In genomic region chr20:63973636-63974401, GRCh38 we compare ENCODE assay signal across 1 cellular context.
TF ChIP-seq lines count a peak whose summit lies in the region.

No MANE protein-coding gene starts in this region.

TF ChIP-seq in HepG2, 621 proteins besides CTCF, POLR2A, EP300 and RAD21 (continued from another document and continues in another):
- peak; percentile 68 for TF ChIP-seq TFE3 (CRISPR knock-in tag; IDR thresholded peaks at IDR 0.05)
- peak; percentile 83 for TF ChIP-seq YY1 (IDR thresholded peaks at IDR 0.05; ENCODE audit: insufficient read depth, insufficient replicate concordance, low read depth, low read length)
- TF ChIP-seq MBNL3 (CRISPR knock-in tag; conservative IDR thresholded peaks at IDR 0.05) = no peak
- TF ChIP-seq XBP1 (CRISPR knock-in tag; IDR thresholded peaks at IDR 0.05) = no peak
- TF ChIP-seq ZFP90 (CRISPR knock-in tag; IDR thresholded peaks at IDR 0.05; ENCODE audit: borderline replicate concordance) = peak; percentile 97
- peak; percentile 48; the same call in 1 of the 2 replicates for TF ChIP-seq SRF (IDR thresholded peaks at IDR 0.05; ENCODE audit: low read depth, low read length)
- no peak for TF ChIP-seq HOMEZ (CRISPR knock-in tag; IDR thresholded peaks at IDR 0.05; ENCODE audit: low read depth)
- no peak for TF ChIP-seq TMF1 (CRISPR knock-in tag; IDR thresholded peaks at IDR 0.05; ENCODE audit: low read depth)
- peak; percentile 82; the same call in 1 of the 2 replicates for TF ChIP-seq DNMT3B (CRISPR knock-in tag; conservative IDR thresholded peaks at IDR 0.05)
- peak; percentile 36; the same call in 1 of the 2 replicates for TF ChIP-seq POLR2G (IDR thresholded peaks at IDR 0.05; ENCODE audit: low read depth, low read length)
- no peak for TF ChIP-seq BATF2 (CRISPR knock-in tag; IDR thresholded peaks at IDR 0.05)
- peak; percentile 65; the same call in 1 of the 2 replicates for TF ChIP-seq MZF1 (CRISPR knock-in tag; IDR thresholded peaks at IDR 0.05; ENCODE audit: borderline replicate concordance)
- no peak; the same call in 1 of the 2 replicates for TF ChIP-seq DNMT1 (CRISPR knock-in tag; IDR thresholded peaks at IDR 0.05)
- no peak for TF ChIP-seq NCOA5 (CRISPR knock-in tag; IDR thresholded peaks at IDR 0.05)
- TF ChIP-seq ZNF746 (CRISPR knock-in tag; IDR thresholded peaks at IDR 0.05) = no peak
- TF ChIP-seq SRSF4 (IDR thresholded peaks at IDR 0.05; ENCODE audit: low read depth, low read length, poor library complexity, severe bottlenecking) = no peak
- no peak for TF ChIP-seq ZUFSP (CRISPR knock-in tag; IDR thresholded peaks at IDR 0.05; ENCODE audit: borderline replicate concordance)
- peak; percentile 83 for TF ChIP-seq ZNF335 (CRISPR knock-in tag; IDR thresholded peaks at IDR 0.05)
- TF ChIP-seq KAT8 (CRISPR knock-in tag; IDR thresholded peaks at IDR 0.05) = peak; percentile 84
- TF ChIP-seq ZKSCAN1 (IDR thresholded peaks at IDR 0.05; ENCODE audit: low read length) = no peak
- TF ChIP-seq ZBTB44 (CRISPR knock-in tag; IDR thresholded peaks at IDR 0.05) = no peak; the same call in 1 of the 2 replicates
- TF ChIP-seq PHF21A (CRISPR knock-in tag; IDR thresholded peaks at IDR 0.05) = peak; percentile 76; the same call in 1 of the 2 replicates
- peak; percentile 78 for TF ChIP-seq ZFX (CRISPR knock-in tag; IDR thresholded peaks at IDR 0.05; ENCODE audit: low read depth)
- peak; percentile 94 for TF ChIP-seq KAT7 (CRISPR knock-in tag; IDR thresholded peaks at IDR 0.05; ENCODE audit: borderline replicate concordance)
- no peak; the same call in 1 of the 2 replicates for TF ChIP-seq NCOR1 (IDR thresholded peaks at IDR 0.05; ENCODE audit: borderline replicate concordance, low read length)
- TF ChIP-seq MXI1 (IDR thresholded peaks at IDR 0.05; ENCODE audit: borderline replicate concordance, low read depth, low read length) = peak; percentile 98
- peak; percentile 92; the same call in 1 of the 2 replicates for TF ChIP-seq ZNF782 (CRISPR knock-in tag; IDR thresholded peaks at IDR 0.05; ENCODE audit: borderline replicate concordance)
- no peak for TF ChIP-seq REXO4 (CRISPR knock-in tag; IDR thresholded peaks at IDR 0.05; ENCODE audit: borderline replicate concordance)
- 0 out of 2 replicates have a peak, but pooled peaks have one; percentile 70 for TF ChIP-seq ZNF709 (CRISPR knock-in tag; IDR thresholded peaks at IDR 0.05)
- peak; percentile 93 for TF ChIP-seq NRL (CRISPR knock-in tag; IDR thresholded peaks at IDR 0.05; ENCODE audit: borderline replicate concordance)
- TF ChIP-seq DRAP1 (CRISPR knock-in tag; IDR thresholded peaks at IDR 0.05) = no peak; the same call in 1 of the 2 replicates
- TF ChIP-seq BRD4 (CRISPR knock-in tag; IDR thresholded peaks at IDR 0.05) = no peak
- no peak; the same call in 1 of the 2 replicates for TF ChIP-seq HMG20B (CRISPR knock-in tag; conservative IDR thresholded peaks at IDR 0.05)
- peak; percentile 81 for TF ChIP-seq ZNF12 (CRISPR knock-in tag; IDR thresholded peaks at IDR 0.05)
- no peak for TF ChIP-seq ZNF530 (CRISPR knock-in tag; IDR thresholded peaks at IDR 0.05; ENCODE audit: low read depth)
- TF ChIP-seq ZHX2 (IDR thresholded peaks at IDR 0.05; ENCODE audit: low read depth) = no peak
- no peak for TF ChIP-seq ZHX2 (CRISPR knock-in tag; IDR thresholded peaks at IDR 0.05; ENCODE audit: borderline replicate concordance)
- TF ChIP-seq ATAD3A (CRISPR knock-in tag; IDR thresholded peaks at IDR 0.05) = no peak
- TF ChIP-seq ZNF543 (CRISPR knock-in tag; IDR thresholded peaks at IDR 0.05) = peak; percentile 86; the same call in 1 of the 2 replicates
- TF ChIP-seq HNRNPLL (IDR thresholded peaks at IDR 0.05; ENCODE audit: low read depth, low read length, poor library complexity, severe bottlenecking) = peak; percentile 85
- no peak for TF ChIP-seq ZEB1 (IDR thresholded peaks at IDR 0.05; ENCODE audit: insufficient replicate concordance, low read depth)
- TF ChIP-seq ZBTB10 (CRISPR knock-in tag; IDR thresholded peaks at IDR 0.05; ENCODE audit: borderline replicate concordance) = peak; percentile 70; the same call in 1 of the 2 replicates
- TF ChIP-seq IRX3 (CRISPR knock-in tag; IDR thresholded peaks at IDR 0.05; ENCODE audit: borderline replicate concordance, low read depth) = no peak
- peak; percentile 83; the same call in 1 of the 2 replicates for TF ChIP-seq KLF6 (CRISPR knock-in tag; IDR thresholded peaks at IDR 0.05)
- no peak for TF ChIP-seq TRIM22 (IDR thresholded peaks at IDR 0.05)
- TF ChIP-seq ZNF749 (CRISPR knock-in tag; IDR thresholded peaks at IDR 0.05; ENCODE audit: borderline replicate concordance) = no peak
- peak; percentile 98 for TF ChIP-seq PTBP1 (IDR thresholded peaks at IDR 0.05; ENCODE audit: low read depth, low read length, poor library complexity, severe bottlenecking)
